In the genomic region with DNA sequence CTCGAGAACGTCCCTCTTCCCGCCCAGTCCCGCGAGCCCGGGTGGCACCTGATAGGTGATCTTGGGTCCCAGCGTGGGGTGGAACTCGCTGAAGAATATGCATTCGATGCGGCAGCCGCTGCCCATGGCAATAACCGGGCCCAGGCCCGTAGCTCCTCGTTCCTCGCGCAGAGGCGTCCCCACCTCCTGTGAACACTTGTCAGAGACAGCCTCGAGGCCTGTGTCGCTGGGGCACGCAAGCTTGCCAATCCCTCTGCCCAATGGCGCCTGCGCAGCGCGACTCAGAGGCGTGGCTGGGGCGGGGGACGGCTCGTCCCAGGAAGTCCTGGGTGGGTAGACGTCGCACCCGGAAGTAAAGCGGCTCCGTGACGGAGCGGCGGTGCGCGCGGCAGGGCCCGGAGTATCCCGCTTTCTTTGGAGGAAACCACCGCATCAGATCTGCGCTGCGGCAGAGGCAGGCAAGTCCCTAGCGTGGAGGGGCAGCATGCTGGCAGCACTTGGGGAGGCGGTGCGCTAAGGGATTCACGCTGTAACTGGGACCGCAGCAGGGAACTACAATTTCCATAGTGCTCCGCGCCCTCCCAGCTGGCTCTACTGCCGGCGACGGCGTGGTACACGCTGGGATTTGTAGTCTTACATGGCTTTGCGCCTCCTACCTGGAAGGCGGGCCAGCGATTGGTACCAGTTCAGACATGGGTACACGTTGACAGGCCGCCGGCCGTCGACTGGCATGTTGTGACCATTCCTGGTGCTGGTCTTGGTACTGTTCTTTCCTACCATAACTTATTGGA, we compare ENCODE assay signal across 8 cellular contexts. TPM values are rescaled to one million over a fixed set of nuclear protein-coding genes. Genes with fewer than 3 reads are reported as not detected.
DNase-seq lines count a peak whose midpoint lies in the region; ATAC-seq and TF ChIP-seq lines count a peak whose summit lies in the region.

A gene with protein sequence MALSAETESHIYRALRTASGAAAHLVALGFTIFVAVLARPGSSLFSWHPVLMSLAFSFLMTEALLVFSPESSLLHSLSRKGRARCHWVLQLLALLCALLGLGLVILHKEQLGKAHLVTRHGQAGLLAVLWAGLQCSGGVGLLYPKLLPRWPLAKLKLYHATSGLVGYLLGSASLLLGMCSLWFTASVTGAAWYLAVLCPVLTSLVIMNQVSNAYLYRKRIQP (plus strand): TSS at position 336 of the 791 bp plus-strand sequence. CDS start 572 bp downstream, outside the sequence.
A gene (minus strand): TSS at position 249 of the 791 bp plus-strand sequence. CDS start 123 bp downstream, at position 126.

- H3K4me2 ChIP-seq in IMR-90 (ENCODE audit: low read depth, low read length) (peak within 1 kb of the TSS; percentile 91), OCI-LY7 (ENCODE audit: low read length) (peak within 1 kb of the TSS; percentile 92)

- H3K79me1 ChIP-seq in IMR-90 (ENCODE audit: low read depth in 1 of 2, low read length in 2 of 2) = peaks cover 23 to 48% of the 10 kb centered on the region in 2 experiments

- DNase-seq in DMS 273 (lab: John Stamatoyannopoulos, UW; ENCODE audit: unreplicated experiment) = peak; percentile 93
- DNase-seq in IMR-90 = peak; percentile 90
- DNase-seq in OCI-LY7 (ENCODE audit: low spot score) = peak; percentile 96
- peak; percentile 99 for DNase-seq in activated T-cell treated with anti-CD3 and anti-CD28 coated beads for 1 hour (ENCODE audit: low read depth)
- peak; percentile 79 for DNase-seq in endothelial cell (ENCODE audit: low spot score)
- peak; percentile 98 for DNase-seq in midbrain (lab: John Stamatoyannopoulos, UW)
- peak; percentile 99 to 100 for DNase-seq in stimulated activated CD8-positive, alpha-beta memory T cell treated with anti-CD3 and anti-CD28 coated beads, Interleukin-15, amount 100 ng/mL, for 48 hours (ENCODE audit: low read depth in 2 of 2)

- peak within 1 kb of the TSS; percentile 72 for H2AK5ac ChIP-seq in IMR-90 (ENCODE audit: low read depth, low read length)

- peak within 1 kb of the TSS; percentile 94 for H3K9ac ChIP-seq in IMR-90 (ENCODE audit: low read depth, low read length)

- POLR2A ChIA-PET in IMR-90 (lab: Charles Lee; ENCODE audit: unreplicated experiment) (interaction anchor here (0.8 kb wide), 1 partner anchor 10 kb away, joined by 4 read pairs; a partner anchor contains a TSS), OCI-LY7 (lab: Charles Lee) (interaction anchor here (0.6 to 2.1 kb wide), 9 partner anchors 9 to 410 kb away, joined by 3 to 22 read pairs (median 6); a partner anchor contains a TSS)

- peak within 1 kb of the TSS; percentile 87 for H4K5ac ChIP-seq in IMR-90 (ENCODE audit: low read depth, low read length)

- H2AK9ac ChIP-seq in IMR-90 (replicated peaks; ENCODE audit: low read depth, low read length, poor library complexity) = peak within 1 kb of the TSS; percentile 90

- ATAC-seq in GM21526 (IDR thresholded peaks at IDR 0.05; ENCODE audit: low FRiP score, unreplicated experiment) (peak; percentile 78), IMR-90 (ENCODE audit: low read depth) (peak; percentile 92)

- peak within 1 kb of the TSS; percentile 91 for H2BK5ac ChIP-seq in IMR-90 (ENCODE audit: low read depth, low read length, poor library complexity, severe bottlenecking)

- H3K14ac ChIP-seq in IMR-90 (replicated peaks; ENCODE audit: low read depth, low read length) = peak within 1 kb of the TSS; percentile 97

- H3K4me1 ChIP-seq in IMR-90 (ENCODE audit: control insufficient read depth, insufficient read depth, low read length) = peaks cover 11% of the 10 kb centered on the region
- peaks cover 29% of the 10 kb centered on the region for H3K4me1 ChIP-seq in OCI-LY7 (ENCODE audit: insufficient read depth, low read length, poor library complexity, severe bottlenecking)

- intact Hi-C loops in IMR-90 (cut with micrococcal nuclease) = no loop called here
- intact Hi-C loops in OCI-LY7 (cut with micrococcal nuclease; ENCODE audit: unreplicated experiment) = loop anchor here (1.0 to 5.0 kb wide), 2 partner anchors 9 to 217 kb away; a partner anchor contains a TSS

- CTCF ChIA-PET in IMR-90 (lab: Yijun Ruan, JAX) = interaction anchor here (1.2 kb wide), 1 partner anchor 191 kb away, joined by 5 read pairs; no protein-coding TSS in a partner anchor
- CTCF ChIA-PET in OCI-LY7 (lab: Charles Lee; ENCODE audit: unreplicated experiment) = interaction anchor here (0.6 to 1.0 kb wide), 3 partner anchors 10 to 1833 kb away, joined by 4 to 5 read pairs (median 5); no protein-coding TSS in a partner anchor

- peak within 1 kb of the TSS; percentile 97 for H4K91ac ChIP-seq in IMR-90 (ENCODE audit: insufficient read depth, low read depth, low read length)

- H2BK20ac ChIP-seq in IMR-90 (ENCODE audit: low read depth, low read length) = peak within 1 kb of the TSS; percentile 37; the same call in 1 of the 2 replicates

- peak within 1 kb of the TSS; percentile 91 for H3K4me3 Mint-ChIP-seq in endothelial cell (ENCODE audit: unreplicated experiment)

- H3K36me3 Mint-ChIP-seq in endothelial cell (ENCODE audit: low read depth, unreplicated experiment) = peaks cover 10% of the 10 kb centered on the region

- peaks cover 23% of the 10 kb centered on the region for H4K20me1 ChIP-seq in IMR-90 (ENCODE audit: insufficient read depth, low read length)
- no peaks in the 10 kb centered on the region for H4K20me1 ChIP-seq in OCI-LY7 (ENCODE audit: insufficient read depth, low read length)

- peaks cover 4% of the 10 kb centered on the region; the same call in 1 of the 2 replicates for H3K9me1 ChIP-seq in IMR-90 (ENCODE audit: insufficient read depth, low read length)

- H4K8ac ChIP-seq in IMR-90 (ENCODE audit: low read depth in 2 of 2, low read length in 2 of 2) = peak within 1 kb of the TSS; percentile 72 to 100

- H3K27me3 ChIP-seq in IMR-90 (ENCODE audit: control insufficient read depth, insufficient read depth, low read length) = no peaks in the 10 kb centered on the region

- BruUV-seq in IMR-90 (replicated peaks; lab: Mats Ljungman, UMichigan) (no TSS peak), OCI-LY7 (replicated peaks; lab: Mats Ljungman, UMichigan) (TSS peak; percentile 61)

- H3K9me2 ChIP-seq in OCI-LY7 (ENCODE audit: insufficient read depth, low read length) = no peaks in the 10 kb centered on the region

- H3K4me3 ChIP-seq in IMR-90 (ENCODE audit: insufficient read depth, low read depth, low read length) (peak within 1 kb of the TSS; percentile 73), OCI-LY7 (ENCODE audit: low read depth, low read length, poor library complexity, severe bottlenecking) (peak within 1 kb of the TSS; percentile 77)

- H3K79me2 ChIP-seq in OCI-LY7 (ENCODE audit: insufficient read depth, low read depth, low read length) = peaks cover 8% of the 10 kb centered on the region; the same call in 1 of the 2 replicates

- TF ChIP-seq CTCF in IMR-90 (conservative IDR thresholded peaks at IDR 0.05; ENCODE audit: low read depth, low read length) = no peak
- TF ChIP-seq CTCF in OCI-LY7 (conservative IDR thresholded peaks at IDR 0.05; ENCODE audit: low read length) = no peak
- no peak for TF ChIP-seq CTCF in endothelial cell (IDR thresholded peaks at IDR 0.05; ENCODE audit: unreplicated experiment)

- H2BK120ac ChIP-seq in IMR-90 (ENCODE audit: low read depth, low read length) = peak within 1 kb of the TSS; percentile 87

- H3K36me3 ChIP-seq in IMR-90 (ENCODE audit: control insufficient read depth, insufficient read depth, low read length) = peaks cover 32% of the 10 kb centered on the region
- peaks cover 40% of the 10 kb centered on the region for H3K36me3 ChIP-seq in OCI-LY7 (ENCODE audit: insufficient read depth, low read length)

- H3K27me3 Mint-ChIP-seq in endothelial cell (ENCODE audit: unreplicated experiment) = peaks cover 8% of the 10 kb centered on the region

- peak within 1 kb of the TSS; percentile 85 for H3K23ac ChIP-seq in IMR-90 (ENCODE audit: low read depth, low read length)

- H2BK15ac ChIP-seq in IMR-90 (ENCODE audit: low read depth, low read length) = peak within 1 kb of the TSS; percentile 50; the same call in 1 of the 3 replicates

- peak within 1 kb of the TSS; percentile 83 for H3K56ac ChIP-seq in IMR-90 (ENCODE audit: extremely low read depth, insufficient read depth, low read length)

- WGBS in IMR-90 (ENCODE audit: extremely low coverage in 2 of 2, insufficient read length in 1 of 2), 2 experiments = 2% methylated on average over 31 of the region's 64 CpGs; no CpG with 5 or more reads in 1 of the 2 experiments

- peak within 1 kb of the TSS; percentile 86 for H3K18ac ChIP-seq in IMR-90 (ENCODE audit: low read depth, low read length)

- H3K9me3 ChIP-seq in IMR-90 (ENCODE audit: control insufficient read depth, insufficient read depth, low read length) (no peaks in the 10 kb centered on the region), OCI-LY7 (ENCODE audit: low read length) (no peaks in the 10 kb centered on the region)

- H3K27ac ChIP-seq in IMR-90 (ENCODE audit: insufficient read depth, low read length) (peak within 1 kb of the TSS; percentile 91), OCI-LY7 (ENCODE audit: low read depth, low read length, poor library complexity, severe bottlenecking) (peak within 1 kb of the TSS; percentile 63)

- H3K27ac Mint-ChIP-seq in endothelial cell (ENCODE audit: unreplicated experiment) = peak within 1 kb of the TSS; percentile 68

- dilution Hi-C loops in IMR-90 (cut with HindIII; ENCODE audit: low sequenced_read_pairs, unreplicated experiment) = no loop called here

- no peaks in the 10 kb centered on the region for H3K9me3 Mint-ChIP-seq in endothelial cell (ENCODE audit: unreplicated experiment)

- peak within 1 kb of the TSS; percentile 93 for H2AFZ ChIP-seq in IMR-90 (replicated peaks; ENCODE audit: low read length, poor library complexity)
- H2AFZ ChIP-seq in OCI-LY7 (ENCODE audit: low read length) = peak within 1 kb of the TSS; percentile 69; the same call in 1 of the 2 replicates

- H3K4me1 Mint-ChIP-seq in endothelial cell (ENCODE audit: unreplicated experiment) = peaks cover 16% of the 10 kb centered on the region

- TF ChIP-seq RAD21 in IMR-90 (IDR thresholded peaks at IDR 0.05; ENCODE audit: low read length) = no peak

- TF ChIP-seq POLR2A in IMR-90 (IDR thresholded peaks at IDR 0.05; ENCODE audit: low read depth, low read length) = no peak; the same call in 1 of the 2 replicates

- peak within 1 kb of the TSS; percentile 97 for H3K4ac ChIP-seq in IMR-90 (ENCODE audit: low read depth, low read length)

- in situ Hi-C loops in IMR-90 (cut with MboI; ENCODE audit: low sequenced_read_pairs) = no loop called here

RNA-seq across cellular contexts. Expression of the first gene that starts in this region (rescaled TPM):
- 26.1 and 29.2 TPM in 2 replicates for total RNA-seq in IMR-90 (2012; rRNA removed)
- polyA plus RNA-seq in IMR-90 (2012; rRNA removed) = 31.7 and 41.5 TPM in 2 replicates
- 28.2 and 48.4 TPM in 2 replicates for polyA plus RNA-seq in IMR-90 (2012; cell fraction: cytosol; rRNA removed)
- polyA plus RNA-seq in IMR-90 (2012; cell fraction: nucleus; rRNA removed; ENCODE audit: low replicate concordance) = 41.4 and 73.4 TPM in 2 replicates
- total RNA-seq in OCI-LY7 (2014; rRNA removed; shearing (Covaris generic)) = 16.2 and 28.0 TPM in 2 replicates
- 17.8 and 18.7 TPM in 2 replicates for total RNA-seq in OCI-LY7 (2022)
- 5.5 TPM for total RNA-seq in endothelial cell (ENCODE audit: unreplicated experiment)

RNA-seq across cellular contexts. Expression of the second gene that starts in this region (rescaled TPM):
- 27.5 and 38.7 TPM in 2 replicates for total RNA-seq in IMR-90 (2012; rRNA removed)
- 38.3 and 38.5 TPM in 2 replicates for polyA plus RNA-seq in IMR-90 (2012; rRNA removed)
- 25.2 and 33.3 TPM in 2 replicates for polyA plus RNA-seq in IMR-90 (2012; cell fraction: cytosol; rRNA removed)
- 62.9 and 100 TPM in 2 replicates for polyA plus RNA-seq in IMR-90 (2012; cell fraction: nucleus; rRNA removed; ENCODE audit: low replicate concordance)
- total RNA-seq in OCI-LY7 (2014; rRNA removed; shearing (Covaris generic)) = 38.6 and 52.5 TPM in 2 replicates
- 27.9 and 36.0 TPM in 2 replicates for total RNA-seq in OCI-LY7 (2022)
- total RNA-seq in endothelial cell (ENCODE audit: unreplicated experiment) = 18.0 TPM

Comparison
In these comparisons a context has a peak if more than half of its experiments do, and no peak if none do; other contexts are left out.
1. Peak in every context shown above with its lines: DNase-seq, ATAC-seq, H3K4me3 ChIP-seq and H3K27ac ChIP-seq.